In the genomic region with DNA sequence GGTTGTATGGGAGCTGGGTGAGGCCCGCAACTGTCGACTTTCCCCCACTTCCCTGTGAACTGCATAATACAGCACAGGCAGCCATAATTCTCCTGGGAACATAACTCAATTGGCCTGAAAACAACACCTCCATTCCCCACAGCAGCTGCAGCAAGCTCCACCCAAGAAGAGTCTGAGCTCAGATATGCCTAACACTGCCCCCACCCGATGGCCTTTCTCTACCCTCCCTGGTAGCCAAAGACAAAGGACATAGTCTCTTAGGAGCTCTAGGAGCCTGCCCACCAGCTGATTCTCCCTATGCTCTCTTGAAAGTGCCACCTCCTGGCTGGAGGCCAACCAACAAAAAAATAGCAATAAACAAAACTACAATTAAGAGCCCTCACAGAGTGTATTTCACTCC, we compare ENCODE assay signal across 18 cellular contexts.
"Had no signal": no experiment of that assay in that cellular context is flagged by ENCODE, and none has a peak within 500 bp of the region (broad histone marks: within the 10 kb centered on the region; RNA-seq: fewer than 3 reads in every experiment).

No MANE protein-coding gene starts in this region.

- H3K27me3 ChIP-seq: body of pancreas, gastrocnemius medialis, left lung, sigmoid colon had no signal

- H3K4me1 ChIP-seq: body of pancreas, gastrocnemius medialis, left lung, sigmoid colon had no signal

- ATAC-seq: activated CD8-positive, alpha-beta memory T cell treated with anti-CD3 and anti-CD28 coated beads, Interleukin-2, amount 10 ng/mL, durations not matched to agents 7 days and 5 days; activated naive CD4-positive, alpha-beta T cell treated with anti-CD3 and anti-CD28 coated beads, Interleukin-2, amount 50 U/mL, for 72 hours; body of pancreas; gastrocnemius medialis; left lung had no signal

- H3K27ac ChIP-seq: body of pancreas, coronary artery, gastrocnemius medialis, left lung, sigmoid colon had no signal

- DNase-seq: activated CD4-positive, alpha-beta T cell treated with anti-CD3 and anti-CD28 coated beads for 1 hour; activated CD4-positive, alpha-beta T cell treated with anti-CD3 and anti-CD28 coated beads, Interleukin-2, amount 50 U/mL, for 48 hours; activated CD8-positive, alpha-beta memory T cell treated with anti-CD3 and anti-CD28 coated beads, Interleukin-2, amount 10 ng/mL, durations not matched to agents 7 days and 5 days; activated effector memory CD4-positive, alpha-beta T cell treated with Interleukin-2 at 50 U/mL for 16 hours; activated T-cell treated with anti-CD3 and anti-CD28 coated beads, Interleukin-2, amount 50 U/mL, for 24 hours; amniotic stem cell; body of pancreas; central memory CD4-positive, alpha-beta T cell; effector CD8-positive, alpha-beta T cell; gastrocnemius medialis; islet precursor cell; sigmoid colon; stimulated activated CD4-positive, alpha-beta T cell treated with anti-CD3 and anti-CD28 coated beads, Interleukin-12 subunit alpha, Interleukin-12 subunit beta, amount 100 ng/mL, for 4 hours; stimulated activated CD4-positive, alpha-beta T cell treated with anti-CD3 and anti-CD28 coated beads, Interleukin-2, amount 100 ng/mL, for 48 hours; stimulated activated naive CD4-positive, alpha-beta T cell treated with Interleukin-2 at 50 U/mL for 16 hours had no signal

- H3K36me3 ChIP-seq: gastrocnemius medialis, left lung, sigmoid colon had no signal

- H3K9me3 ChIP-seq: gastrocnemius medialis, sigmoid colon had no signal

- H3K4me3 ChIP-seq: body of pancreas, coronary artery, gastrocnemius medialis, left lung, sigmoid colon had no signal
